8 cellular contexts compared by ENCODE assay signal in genomic region chr11:86818466-86819282, GRCh38. TPM values are rescaled to one million over a fixed set of nuclear protein-coding genes. Genes with fewer than 3 reads are reported as not detected.
DNase-seq lines count a peak whose midpoint lies in the region; ATAC-seq and TF ChIP-seq lines count a peak whose summit lies in the region.

No MANE protein-coding gene starts in this region.

- H3K4me3 ChIP-seq in SK-N-MC (peak overlapping the region; percentile 57), osteoblast (ENCODE audit: insufficient read depth, low read length) (no peak overlapping the region)

- H3K4me2 ChIP-seq in osteoblast (ENCODE audit: insufficient read depth, low read length) = peak overlapping the region; percentile 60

- H3K9me3 ChIP-seq in SK-N-MC (ENCODE audit: low read depth, low read length) = no peaks in the 10 kb centered on the region
- H3K9me3 ChIP-seq in osteoblast (ENCODE audit: low read depth, low read length) = no peaks in the 10 kb centered on the region

- H3K4me3 Mint-ChIP-seq in CD14-positive monocyte = no peak overlapping the region

- TF ChIP-seq CTCF in CD14-positive monocyte (IDR thresholded peaks at IDR 0.05) (peak; percentile 80), osteoblast (IDR thresholded peaks at IDR 0.05; ENCODE audit: extremely low read depth, low read depth, low read length) (peak; percentile 75)

- H3K4me1 ChIP-seq in osteoblast (ENCODE audit: insufficient read depth, low read length) = peaks cover 32% of the 10 kb centered on the region

- H2AFZ ChIP-seq in osteoblast (ENCODE audit: low read length) = peak overlapping the region; percentile 71

- ATAC-seq in GM21529 (IDR thresholded peaks at IDR 0.05; ENCODE audit: unreplicated experiment) = peak; percentile 52
- ATAC-seq in GM18858 (IDR thresholded peaks at IDR 0.05; ENCODE audit: unreplicated experiment) = no peak
- ATAC-seq in HG03521 (IDR thresholded peaks at IDR 0.05; ENCODE audit: unreplicated experiment) = no peak

- H3K27me3 Mint-ChIP-seq in CD14-positive monocyte (ENCODE audit: low read depth in 3 of 3) = peaks cover 1 to 6% (median 5%) of the 10 kb centered on the region in 3 donors

- H3K27ac Mint-ChIP-seq in CD14-positive monocyte = no peak overlapping the region

- intact Hi-C loops in CD14-positive monocyte (cut with micrococcal nuclease) = loop anchor here (2.0 to 5.0 kb wide), 2 partner anchors 361 to 362 kb away; no protein-coding TSS in a partner anchor

- no peaks in the 10 kb centered on the region for H3K27me3 ChIP-seq in osteoblast (ENCODE audit: insufficient read depth, low read length)

- peaks cover 7% of the 10 kb centered on the region for H3K79me2 ChIP-seq in osteoblast (ENCODE audit: insufficient read depth, low read length)

- DNase-seq in CD14-positive monocyte (ENCODE audit: low spot score) = no peak
- DNase-seq in NCI-H1417 (lab: John Stamatoyannopoulos, UW) = peak; percentile 23 to 82 (median 63)
- peak; percentile 78 for DNase-seq in SK-N-MC (ENCODE audit: low read depth, low spot score)
- peak; percentile 91 for DNase-seq in fibroblast of peridontal ligament (ENCODE audit: extremely low read depth)
- no peak for DNase-seq in osteoblast (ENCODE audit: insufficient read length, low spot score, missing footprints)

- H3K27ac ChIP-seq in SK-N-MC (no peak overlapping the region), osteoblast (ENCODE audit: low read depth, low read length) (peak overlapping the region; percentile 18)

- peaks cover 0 to 2% (median 0%) of the 10 kb centered on the region in 7 donors for H3K9me3 Mint-ChIP-seq in CD14-positive monocyte

- H3K4me1 Mint-ChIP-seq in CD14-positive monocyte = peaks cover 2% of the 10 kb centered on the region

- no peaks in the 10 kb centered on the region for H3K36me3 Mint-ChIP-seq in CD14-positive monocyte

- no peak overlapping the region for H3K9ac ChIP-seq in SK-N-MC (ENCODE audit: insufficient read length)

- no peaks in the 10 kb centered on the region for H4K20me1 ChIP-seq in osteoblast (ENCODE audit: insufficient read depth, low read length)

- H3K36me3 ChIP-seq in SK-N-MC (ENCODE audit: insufficient read depth, low read length) (no peaks in the 10 kb centered on the region), osteoblast (ENCODE audit: insufficient read depth, low read length) (no peaks in the 10 kb centered on the region)

RNA-seq across cellular contexts. Expression of gene PRSS23, which starts 18.3 kb away (rescaled TPM):
- polyA plus RNA-seq in CD14-positive monocyte = under 1 TPM; 0.08 to 0.19 TPM
- 826 and 895 TPM in 2 replicates for total RNA-seq in osteoblast

Comparison
In these comparisons a context has a peak if more than half of its experiments do, and no peak if none do; other contexts are left out.
1. DNase-seq: peak in NCI-H1417 (3 of 3), SK-N-MC (single experiment) and fibroblast of peridontal ligament (single experiment); none in CD14-positive monocyte (single experiment) and osteoblast (single experiment).